Comparison of ENCODE assay signal across 26 cellular contexts in the genomic region with DNA sequence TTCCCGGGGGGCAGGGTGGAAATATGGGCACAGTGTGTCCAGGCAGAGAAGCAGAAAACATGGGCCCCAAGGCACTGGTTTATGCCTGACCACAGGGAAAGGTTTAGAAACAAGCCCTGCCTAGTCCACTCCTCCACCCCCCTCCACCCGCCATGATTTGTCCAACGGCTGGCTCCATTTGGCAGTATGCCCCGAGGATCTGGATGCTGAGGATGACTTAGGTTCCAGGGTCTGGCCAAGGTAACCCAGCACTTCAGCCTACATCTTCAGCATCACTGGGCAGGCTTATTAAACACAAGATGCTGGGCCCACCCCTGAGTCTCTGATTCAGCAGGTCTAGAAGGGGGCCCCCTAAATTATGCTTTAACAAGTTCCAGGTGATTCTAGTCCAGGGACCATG.
"Had no signal": no experiment of that assay in that cellular context is flagged by ENCODE, and none has a peak within 500 bp of the region (broad histone marks: within the 10 kb centered on the region; RNA-seq: fewer than 3 reads in every experiment).

No MANE protein-coding gene starts in this region.

- DNase-seq: activated CD4-positive, alpha-beta memory T cell treated with anti-CD3 and anti-CD28 coated beads for 36 hours; activated CD4-positive, alpha-beta T cell treated with anti-CD3 and anti-CD28 coated beads, Interleukin-2, amount 10 ng/mL, durations not matched to agents 24 days and 14 days; activated CD4-positive, CD25-positive, alpha-beta regulatory T cell treated with anti-CD3 and anti-CD28 coated beads, Interleukin-2, amount 50 U/mL, for 72 hours; activated CD8-positive, alpha-beta memory T cell treated with anti-CD3 and anti-CD28 coated beads, Interleukin-2, amount 50 U/mL, for 4 hours; activated effector memory CD4-positive, alpha-beta T cell treated with anti-CD3 and anti-CD28 coated beads, Interleukin-2, amount 50 U/mL, for 16 hours; activated naive CD4-positive, alpha-beta T cell treated with anti-CD3 and anti-CD28 coated beads for 36 hours; activated naive CD8-positive, alpha-beta T cell treated with anti-CD3 and anti-CD28 coated beads for 36 hours; activated T-cell treated with anti-CD3 and anti-CD28 coated beads, Interleukin-2, amount 50 U/mL, for 1 hour; adrenal gland; aorta; body of pancreas; dorsolateral prefrontal cortex; effector memory CD4-positive, alpha-beta T cell; islet precursor cell; left ventricle myocardium inferior; natural killer cell; posterior cingulate gyrus; spleen; testis; transverse colon; WERI-Rb-1 had no signal

- H3K4me1 ChIP-seq: adrenal gland, body of pancreas, gastroesophageal sphincter, left ventricle myocardium inferior, testis had no signal

- H3K9me3 ChIP-seq: adrenal gland, body of pancreas, gastroesophageal sphincter, left ventricle myocardium inferior, spleen, testis, transverse colon had no signal

- H3K27me3 ChIP-seq: adrenal gland, body of pancreas, dorsolateral prefrontal cortex, gastroesophageal sphincter, hepatocyte, neural progenitor cell, spleen, testis, transverse colon had no signal

- H2AFZ ChIP-seq: hepatocyte, neural progenitor cell had no signal

- H3K36me3 ChIP-seq: adrenal gland, left ventricle myocardium inferior, neural progenitor cell, transverse colon, WERI-Rb-1 had no signal

- H3K9ac ChIP-seq: neural progenitor cell had no signal

- H3K27ac ChIP-seq: adrenal gland, body of pancreas, coronary artery, dorsolateral prefrontal cortex, gastroesophageal sphincter, hepatocyte, left ventricle myocardium inferior, neural progenitor cell, spleen, testis, transverse colon, WERI-Rb-1 had no signal

- H3K4me2 ChIP-seq: hepatocyte, neural progenitor cell had no signal

- ATAC-seq: body of pancreas, natural killer cell had no signal

- H3K4me3 ChIP-seq: adrenal gland, body of pancreas, coronary artery, dorsolateral prefrontal cortex, gastroesophageal sphincter, hepatocyte, left ventricle myocardium inferior, lung, neural progenitor cell, spleen, testis, transverse colon had no signal
